35 cellular contexts compared by ENCODE assay signal in genomic region chr6:5946701-5947100, GRCh38.
"Had no signal": no experiment of that assay in that cellular context is flagged by ENCODE, and none has a peak within 500 bp of the region (broad histone marks: within the 10 kb centered on the region; RNA-seq: fewer than 3 reads in every experiment).

No MANE protein-coding gene starts in this region.

- H3K4me3 ChIP-seq: MG63 had no signal

- DNase-seq: Karpas-422, Kasumi-1, MG63, MM.1S, MV-4-11, NCI-H1048, NCI-H1092, NCI-H1092 treated with DMSO at 0.1 percent for 48 hours, NCI-H1105, NCI-H1105 treated with DMSO at 0.1 percent for 48 hours, NCI-H1417, NCI-H1417 treated with DMSO at 0.1 percent for 48 hours, NCI-H1436, NCI-H1436 treated with DMSO at 0.1 percent for 48 hours, NCI-H146, NCI-H1694, NCI-H1694 treated with DMSO at 0.1 percent for 48 hours, NCI-H187, NCI-H187 treated with DMSO at 0.1 percent for 48 hours, NCI-H1930, NCI-H2029, NCI-H2029 treated with DMSO at 0.1 percent for 48 hours, NCI-H2081, NCI-H2081 treated with DMSO at 0.1 percent for 48 hours, NCI-H2107, NCI-H2171, NCI-H2171 treated with DMSO at 0.1 percent for 48 hours, NCI-H2227 treated with DMSO at 0.1 percent for 48 hours, NCI-H226, NCI-H345, NCI-H446, NCI-H446 treated with DMSO at 0.1 percent for 48 hours, NCI-H510A, NCI-H510A treated with DMSO at 0.1 percent for 48 hours, NCI-H524 had no signal

- H3K27me3 ChIP-seq: MG63 had no signal

- H3K36me3 ChIP-seq: MG63 had no signal
